In the genomic region with DNA sequence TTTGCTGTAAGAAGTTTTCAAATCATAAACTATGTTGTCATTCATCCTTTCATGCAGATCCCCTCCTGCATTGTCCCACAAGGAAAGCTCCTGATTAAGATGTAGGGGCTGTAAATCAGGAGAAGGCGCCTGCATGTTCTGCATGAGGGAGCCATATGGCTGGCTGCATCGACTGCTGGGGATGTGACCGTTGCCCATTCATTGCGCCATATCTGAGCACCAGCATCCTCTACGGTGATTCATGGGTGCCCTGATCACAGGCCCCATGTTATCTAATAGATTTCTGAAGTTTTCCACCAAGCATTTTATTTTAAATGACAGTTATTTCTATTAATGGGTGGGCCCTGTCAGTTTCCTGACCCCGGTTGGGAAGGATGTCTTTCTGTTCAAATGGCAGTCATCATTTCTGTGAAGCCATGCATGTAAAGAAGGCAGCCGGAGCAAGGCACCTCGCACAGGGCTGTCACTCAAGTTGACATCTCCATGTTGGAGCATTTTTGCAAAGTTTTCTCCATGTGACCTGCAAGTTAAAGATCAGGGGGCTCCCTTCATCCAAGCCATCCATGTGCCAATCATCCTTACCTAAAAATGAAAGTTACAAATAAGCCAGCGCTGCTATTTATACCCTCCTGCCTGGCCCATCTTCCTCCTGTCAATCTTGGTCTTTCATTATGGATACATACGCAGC, we compare ENCODE assay signal across 27 cellular contexts.
"Had no signal": no experiment of that assay in that cellular context is flagged by ENCODE, and none has a peak within 500 bp of the region (broad histone marks: within the 10 kb centered on the region; RNA-seq: fewer than 3 reads in every experiment).

No MANE protein-coding gene starts in this region.

- H3K27ac ChIP-seq: breast epithelium, SK-N-MC, VCaP had no signal

- H3K4me1 ChIP-seq: breast epithelium had no signal

- ATAC-seq: activated CD4-positive, alpha-beta T cell treated with anti-CD3 and anti-CD28 coated beads for 36 hours; activated CD8-positive, alpha-beta T cell treated with anti-CD3 and anti-CD28 coated beads for 36 hours; Panc1; Right ventricle myocardium inferior had no signal

- H3K4me3 Mint-ChIP-seq: activated CD4-positive, alpha-beta T cell treated with anti-CD3 and anti-CD28 coated beads for 36 hours; activated CD8-positive, alpha-beta T cell treated with anti-CD3 and anti-CD28 coated beads for 36 hours; activated naive CD4-positive, alpha-beta T cell treated with anti-CD3 and anti-CD28 coated beads, Interleukin-2, amount 50 U/mL, for 24 hours had no signal

- H3K36me3 Mint-ChIP-seq: activated naive CD4-positive, alpha-beta T cell treated with anti-CD3 and anti-CD28 coated beads, Interleukin-2, amount 50 U/mL, for 24 hours had no signal

- H3K4me1 Mint-ChIP-seq: activated CD4-positive, alpha-beta T cell treated with anti-CD3 and anti-CD28 coated beads for 36 hours; activated naive CD4-positive, alpha-beta T cell treated with anti-CD3 and anti-CD28 coated beads, Interleukin-2, amount 50 U/mL, for 24 hours had no signal

- H3K4me3 ChIP-seq: breast epithelium, MG63, SK-N-MC had no signal

- H3K9me3 ChIP-seq: MG63 had no signal

- H3K27ac Mint-ChIP-seq: activated CD4-positive, alpha-beta T cell treated with anti-CD3 and anti-CD28 coated beads for 36 hours; activated CD8-positive, alpha-beta T cell treated with anti-CD3 and anti-CD28 coated beads for 36 hours; activated naive CD4-positive, alpha-beta T cell treated with anti-CD3 and anti-CD28 coated beads, Interleukin-2, amount 50 U/mL, for 24 hours had no signal

- H3K36me3 ChIP-seq: breast epithelium, MG63 had no signal

- DNase-seq: activated CD4-positive, alpha-beta T cell treated with anti-CD3 and anti-CD28 coated beads for 36 hours; activated CD8-positive, alpha-beta memory T cell treated with anti-CD3 and anti-CD28 coated beads, Interleukin-2, amount 50 U/mL, for 4 hours; activated CD8-positive, alpha-beta T cell treated with anti-CD3 and anti-CD28 coated beads for 36 hours; activated naive CD4-positive, alpha-beta T cell; activated T-cell treated with anti-CD3 and anti-CD28 coated beads, Interleukin-2, amount 50 U/mL, for 1 hour; aorta; caudate nucleus; MG63; NCI-H1092 treated with DMSO at 0.1 percent for 48 hours; NCI-H1417 treated with DMSO at 0.1 percent for 48 hours; NCI-H1694; NCI-H2029; NCI-H2107; NCI-H2171 treated with DMSO at 0.1 percent for 48 hours; NCI-H226; NCI-H510A; NCI-H526 treated with DMSO at 0.1 percent for 48 hours; NCI-H82; OCI-M1; RPMI8226; T-helper 1 cell had no signal

- H3K9me3 Mint-ChIP-seq: activated naive CD4-positive, alpha-beta T cell treated with anti-CD3 and anti-CD28 coated beads, Interleukin-2, amount 50 U/mL, for 24 hours had no signal
